Comparison of ENCODE assay signal across 23 cellular contexts in the genomic region with DNA sequence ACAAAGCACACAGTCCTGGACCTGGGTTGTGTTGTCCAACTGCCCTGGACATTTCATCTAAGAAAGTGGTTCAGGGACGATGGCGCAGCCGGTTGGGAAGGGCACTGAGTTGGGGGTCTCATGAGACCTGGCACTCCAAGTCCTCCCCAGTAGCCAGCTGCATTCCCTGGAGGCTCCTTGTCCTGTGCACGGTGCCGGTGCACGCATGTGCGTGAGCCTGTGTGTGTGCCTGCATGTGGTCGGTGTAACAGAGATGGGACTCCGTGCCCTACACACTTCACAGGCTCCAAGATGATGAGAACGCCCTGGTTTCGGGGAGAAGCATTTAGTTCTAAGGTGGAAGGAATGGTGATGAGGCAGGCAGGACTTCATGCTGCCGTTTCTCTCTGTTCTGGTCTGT.
"Had no signal": no experiment of that assay in that cellular context is flagged by ENCODE, and none has a peak within 500 bp of the region (broad histone marks: within the 10 kb centered on the region; RNA-seq: fewer than 3 reads in every experiment).

No MANE protein-coding gene starts in this region.

- DNase-seq: activated CD4-positive, alpha-beta memory T cell treated with anti-CD3 and anti-CD28 coated beads, Interleukin-2, amount 10 ng/mL, durations not matched to agents 7 days and 5 days; activated CD4-positive, alpha-beta T cell treated with anti-CD3 and anti-CD28 coated beads for 36 hours; activated effector memory CD4-positive, alpha-beta T cell treated with Interleukin-2 at 50 U/mL for 16 hours; activated naive CD4-positive, alpha-beta T cell treated with anti-CD3 and anti-CD28 coated beads for 36 hours; activated T-cell treated with anti-CD3 and anti-CD28 coated beads, Interleukin-2, amount 50 U/mL, for 72 hours; body of pancreas; central memory CD4-positive, alpha-beta T cell; colonic mucosa; erythroblast; foreskin fibroblast; heart right ventricle; naive thymus-derived CD8-positive, alpha-beta T cell; pancreas; right lobe of liver; stimulated activated CD4-positive, alpha-beta T cell treated with anti-CD3 and anti-CD28 coated beads, Interleukin-1b, Interleukin-23, amount 100 ng/mL, for 48 hours; stomach; T-helper 1 cell had no signal

- H3K36me3 ChIP-seq: colonic mucosa, heart right ventricle, neutrophil, pancreas, right lobe of liver, stomach, suprapubic skin, vagina had no signal

- H3K4me1 ChIP-seq: body of pancreas, colonic mucosa, pancreas, right lobe of liver, stomach, suprapubic skin, vagina had no signal

- H3K27me3 Mint-ChIP-seq: activated CD4-positive, alpha-beta memory T cell treated with anti-CD3 and anti-CD28 coated beads, Interleukin-2, amount 10 ng/mL, durations not matched to agents 7 days and 5 days had no signal

- H3K4me1 Mint-ChIP-seq: activated CD4-positive, alpha-beta memory T cell treated with anti-CD3 and anti-CD28 coated beads, Interleukin-2, amount 10 ng/mL, durations not matched to agents 7 days and 5 days; activated CD4-positive, alpha-beta T cell treated with anti-CD3 and anti-CD28 coated beads for 36 hours had no signal

- H3K27ac Mint-ChIP-seq: activated CD4-positive, alpha-beta memory T cell treated with anti-CD3 and anti-CD28 coated beads, Interleukin-2, amount 10 ng/mL, durations not matched to agents 7 days and 5 days; activated CD4-positive, alpha-beta T cell treated with anti-CD3 and anti-CD28 coated beads for 36 hours; activated naive CD4-positive, alpha-beta T cell treated with anti-CD3 and anti-CD28 coated beads for 36 hours; activated T-cell treated with anti-CD3 and anti-CD28 coated beads, Interleukin-2, amount 50 U/mL, for 72 hours; mesothelial cell of epicardium; naive thymus-derived CD8-positive, alpha-beta T cell; type B pancreatic cell had no signal

- H3K4me3 ChIP-seq: body of pancreas, colonic mucosa, heart right ventricle, pancreas, right lobe of liver, skin epidermis, stomach, suprapubic skin, vagina had no signal

- H3K27me3 ChIP-seq: colonic mucosa, pancreas, right lobe of liver, vagina had no signal

- H3K9me3 ChIP-seq: body of pancreas, colonic mucosa, heart right ventricle, neutrophil, pancreas, right lobe of liver, stomach, suprapubic skin, vagina had no signal

- H3K9me3 Mint-ChIP-seq: activated CD4-positive, alpha-beta memory T cell treated with anti-CD3 and anti-CD28 coated beads, Interleukin-2, amount 10 ng/mL, durations not matched to agents 7 days and 5 days; activated naive CD4-positive, alpha-beta T cell treated with anti-CD3 and anti-CD28 coated beads for 36 hours; activated T-cell treated with anti-CD3 and anti-CD28 coated beads, Interleukin-2, amount 50 U/mL, for 72 hours; mesothelial cell of epicardium; naive thymus-derived CD8-positive, alpha-beta T cell; type B pancreatic cell had no signal

- H3K4me3 Mint-ChIP-seq: activated CD4-positive, alpha-beta memory T cell treated with anti-CD3 and anti-CD28 coated beads, Interleukin-2, amount 10 ng/mL, durations not matched to agents 7 days and 5 days; activated CD4-positive, alpha-beta T cell treated with anti-CD3 and anti-CD28 coated beads for 36 hours; activated naive CD4-positive, alpha-beta T cell treated with anti-CD3 and anti-CD28 coated beads for 36 hours; activated T-cell treated with anti-CD3 and anti-CD28 coated beads, Interleukin-2, amount 50 U/mL, for 72 hours; mesothelial cell of epicardium; naive thymus-derived CD8-positive, alpha-beta T cell; type B pancreatic cell had no signal

- H3K27ac ChIP-seq: body of pancreas, colonic mucosa, heart right ventricle, neutrophil, pancreas, right lobe of liver, skin epidermis, stomach, suprapubic skin, vagina had no signal

- H3K36me3 Mint-ChIP-seq: mesothelial cell of epicardium; naive thymus-derived CD8-positive, alpha-beta T cell; type B pancreatic cell had no signal
